16 cellular contexts compared by ENCODE assay signal in genomic region chr3:21435871-21436270, GRCh38.
A peak's percentile ranks its signal among the peaks of the same experiment; 100 is the strongest.
DNase-seq lines count a peak whose midpoint lies in the region; ATAC-seq and TF ChIP-seq lines count a peak whose summit lies in the region.
"Had no signal": no experiment of that assay in that cellular context is flagged by ENCODE, and none has a peak within 500 bp of the region (broad histone marks: within the 10 kb centered on the region; RNA-seq: fewer than 3 reads in every experiment).

No MANE protein-coding gene starts in this region.

- ATAC-seq in foreskin keratinocyte: peak; percentile 100

- DNase-seq in AG04449 (ENCODE audit: low read depth, low spot score): peak; percentile 76
- peak; percentile 91 for DNase-seq in HS-5 (ENCODE audit: low read depth)
- DNase-seq in astrocyte of the cerebellum (ENCODE audit: low read depth): peak; percentile 99
- DNase-seq in foreskin keratinocyte: peak; percentile 89 to 95
- DNase-seq in NCI-H2107 (lab: John Stamatoyannopoulos, UW): no peak
- no peak for DNase-seq in HAP-1 (ENCODE audit: low spot score in 2 of 2)
- DNase-seq in NCI-H2107 treated with DMSO at 0.1 percent for 48 hours (lab: John Stamatoyannopoulos, UW; ENCODE audit: unreplicated experiment): no peak
- no peak for DNase-seq in NCI-H2196 treated with DMSO at 0.1 percent for 48 hours (lab: John Stamatoyannopoulos, UW; ENCODE audit: unreplicated experiment)
- DNase-seq: activated CD4-positive, alpha-beta T cell treated with anti-CD3 and anti-CD28 coated beads, Interleukin-2, amount 10 ng/mL, durations not matched to agents 24 days and 14 days; activated gamma-delta T cell treated with Interleukin-2 at 50 U/mL for 16 hours; GOT3; NCI-H510A treated with DMSO at 0.1 percent for 48 hours; stimulated activated CD4-positive, alpha-beta T cell treated with anti-CD3 and anti-CD28 coated beads, Interleukin-1b, Interleukin-23, amount 100 ng/mL, for 48 hours; stomach had no signal

- no peak for TF ChIP-seq CTCF in AG04449 (IDR thresholded peaks at IDR 0.05; ENCODE audit: insufficient read depth, low read length, missing control alignments)
- TF ChIP-seq CTCF in astrocyte of the cerebellum (IDR thresholded peaks at IDR 0.05; ENCODE audit: low read depth, low read length, missing control alignments): no peak
- TF ChIP-seq CTCF in foreskin keratinocyte (conservative IDR thresholded peaks at IDR 0.05): no peak

- no peak overlapping the region for H3K4me3 ChIP-seq in AG04449 (ENCODE audit: low read depth, low read length)
- no peak overlapping the region for H3K4me3 ChIP-seq in astrocyte of the cerebellum (ENCODE audit: low read depth, low read length)
- H3K4me3 ChIP-seq in HAP-1: no peak overlapping the region
- H3K4me3 ChIP-seq: BLaER1, stomach had no signal

- H3K27me3 ChIP-seq in foreskin keratinocyte (no peaks in the 10 kb centered on the region), HAP-1 (ENCODE audit: low read depth) (no peaks in the 10 kb centered on the region)
- H3K27me3 ChIP-seq: BLaER1, stomach had no signal

- H3K9me3 ChIP-seq in HAP-1: no peaks in the 10 kb centered on the region
- H3K9me3 ChIP-seq: BLaER1, stomach had no signal

- no peaks in the 10 kb centered on the region for H3K4me1 ChIP-seq in foreskin keratinocyte
- H3K4me1 ChIP-seq in HAP-1: no peaks in the 10 kb centered on the region
- H3K4me1 ChIP-seq: BLaER1 had no signal

- in situ Hi-C loops in astrocyte of the cerebellum (cut with HindIII; ENCODE audit: low sequenced_read_pairs) (no loop called here), HAP-1 (cut with MboI; ENCODE audit: low sequenced_read_pairs) (no loop called here)

- H3K27ac ChIP-seq in foreskin keratinocyte: no peak overlapping the region
- H3K27ac ChIP-seq: BLaER1, KMS-11, stomach had no signal

- CTCF ChIA-PET in AG04449 (lab: Yijun Ruan, JAX): interaction anchor here (1.6 kb wide), 1 partner anchor 12 kb away, joined by 6 read pairs; no protein-coding TSS in a partner anchor

- H3K36me3 ChIP-seq in HAP-1 (replicated peaks): no peaks in the 10 kb centered on the region
- H3K36me3 ChIP-seq: BLaER1, stomach had no signal

- POLR2A ChIA-PET in AG04449 (lab: Yijun Ruan, JAX): interaction anchor here (1.4 kb wide), 1 partner anchor 11 kb away, joined by 4 read pairs; no protein-coding TSS in a partner anchor

Comparison
In these comparisons a context has a peak if more than half of its experiments do, and no peak if none do; other contexts are left out.
1. DNase-seq: peak in AG04449 (single experiment), HS-5 (single experiment), astrocyte of the cerebellum (single experiment) and foreskin keratinocyte (2 of 2); none in NCI-H2107 (single experiment), HAP-1 (0 of 2), NCI-H2107 treated with DMSO at 0.1 percent for 48 hours (single experiment) and NCI-H2196 treated with DMSO at 0.1 percent for 48 hours (single experiment).